ENCODE assay signal across 2 cellular contexts in the genomic region with DNA sequence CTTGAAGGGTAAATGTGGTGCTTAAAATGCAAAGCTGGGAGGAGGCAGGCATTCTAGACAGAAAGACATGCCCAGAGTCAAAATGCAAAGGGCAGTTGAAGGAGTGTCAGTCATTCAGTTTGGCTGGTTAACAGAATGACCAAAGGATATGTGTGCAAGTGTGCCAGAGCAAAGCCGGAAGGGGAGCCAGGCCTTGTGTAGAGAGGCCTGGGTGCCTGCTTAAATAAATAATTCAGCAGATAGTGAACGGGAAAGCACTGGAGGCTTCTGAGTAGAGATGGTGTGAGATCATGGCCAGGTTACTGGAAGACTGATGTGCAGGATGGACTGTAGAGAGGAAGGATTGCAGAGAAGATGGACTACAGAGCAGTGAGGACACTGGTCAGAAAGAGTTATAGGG.
TF ChIP-seq lines count a peak whose summit lies in the region.

No MANE protein-coding gene starts in this region.

TF ChIP-seq in GM23338, 12 proteins besides CTCF, POLR2A, EP300 and RAD21 (continued from another document):
- TF ChIP-seq, protein P1, sequence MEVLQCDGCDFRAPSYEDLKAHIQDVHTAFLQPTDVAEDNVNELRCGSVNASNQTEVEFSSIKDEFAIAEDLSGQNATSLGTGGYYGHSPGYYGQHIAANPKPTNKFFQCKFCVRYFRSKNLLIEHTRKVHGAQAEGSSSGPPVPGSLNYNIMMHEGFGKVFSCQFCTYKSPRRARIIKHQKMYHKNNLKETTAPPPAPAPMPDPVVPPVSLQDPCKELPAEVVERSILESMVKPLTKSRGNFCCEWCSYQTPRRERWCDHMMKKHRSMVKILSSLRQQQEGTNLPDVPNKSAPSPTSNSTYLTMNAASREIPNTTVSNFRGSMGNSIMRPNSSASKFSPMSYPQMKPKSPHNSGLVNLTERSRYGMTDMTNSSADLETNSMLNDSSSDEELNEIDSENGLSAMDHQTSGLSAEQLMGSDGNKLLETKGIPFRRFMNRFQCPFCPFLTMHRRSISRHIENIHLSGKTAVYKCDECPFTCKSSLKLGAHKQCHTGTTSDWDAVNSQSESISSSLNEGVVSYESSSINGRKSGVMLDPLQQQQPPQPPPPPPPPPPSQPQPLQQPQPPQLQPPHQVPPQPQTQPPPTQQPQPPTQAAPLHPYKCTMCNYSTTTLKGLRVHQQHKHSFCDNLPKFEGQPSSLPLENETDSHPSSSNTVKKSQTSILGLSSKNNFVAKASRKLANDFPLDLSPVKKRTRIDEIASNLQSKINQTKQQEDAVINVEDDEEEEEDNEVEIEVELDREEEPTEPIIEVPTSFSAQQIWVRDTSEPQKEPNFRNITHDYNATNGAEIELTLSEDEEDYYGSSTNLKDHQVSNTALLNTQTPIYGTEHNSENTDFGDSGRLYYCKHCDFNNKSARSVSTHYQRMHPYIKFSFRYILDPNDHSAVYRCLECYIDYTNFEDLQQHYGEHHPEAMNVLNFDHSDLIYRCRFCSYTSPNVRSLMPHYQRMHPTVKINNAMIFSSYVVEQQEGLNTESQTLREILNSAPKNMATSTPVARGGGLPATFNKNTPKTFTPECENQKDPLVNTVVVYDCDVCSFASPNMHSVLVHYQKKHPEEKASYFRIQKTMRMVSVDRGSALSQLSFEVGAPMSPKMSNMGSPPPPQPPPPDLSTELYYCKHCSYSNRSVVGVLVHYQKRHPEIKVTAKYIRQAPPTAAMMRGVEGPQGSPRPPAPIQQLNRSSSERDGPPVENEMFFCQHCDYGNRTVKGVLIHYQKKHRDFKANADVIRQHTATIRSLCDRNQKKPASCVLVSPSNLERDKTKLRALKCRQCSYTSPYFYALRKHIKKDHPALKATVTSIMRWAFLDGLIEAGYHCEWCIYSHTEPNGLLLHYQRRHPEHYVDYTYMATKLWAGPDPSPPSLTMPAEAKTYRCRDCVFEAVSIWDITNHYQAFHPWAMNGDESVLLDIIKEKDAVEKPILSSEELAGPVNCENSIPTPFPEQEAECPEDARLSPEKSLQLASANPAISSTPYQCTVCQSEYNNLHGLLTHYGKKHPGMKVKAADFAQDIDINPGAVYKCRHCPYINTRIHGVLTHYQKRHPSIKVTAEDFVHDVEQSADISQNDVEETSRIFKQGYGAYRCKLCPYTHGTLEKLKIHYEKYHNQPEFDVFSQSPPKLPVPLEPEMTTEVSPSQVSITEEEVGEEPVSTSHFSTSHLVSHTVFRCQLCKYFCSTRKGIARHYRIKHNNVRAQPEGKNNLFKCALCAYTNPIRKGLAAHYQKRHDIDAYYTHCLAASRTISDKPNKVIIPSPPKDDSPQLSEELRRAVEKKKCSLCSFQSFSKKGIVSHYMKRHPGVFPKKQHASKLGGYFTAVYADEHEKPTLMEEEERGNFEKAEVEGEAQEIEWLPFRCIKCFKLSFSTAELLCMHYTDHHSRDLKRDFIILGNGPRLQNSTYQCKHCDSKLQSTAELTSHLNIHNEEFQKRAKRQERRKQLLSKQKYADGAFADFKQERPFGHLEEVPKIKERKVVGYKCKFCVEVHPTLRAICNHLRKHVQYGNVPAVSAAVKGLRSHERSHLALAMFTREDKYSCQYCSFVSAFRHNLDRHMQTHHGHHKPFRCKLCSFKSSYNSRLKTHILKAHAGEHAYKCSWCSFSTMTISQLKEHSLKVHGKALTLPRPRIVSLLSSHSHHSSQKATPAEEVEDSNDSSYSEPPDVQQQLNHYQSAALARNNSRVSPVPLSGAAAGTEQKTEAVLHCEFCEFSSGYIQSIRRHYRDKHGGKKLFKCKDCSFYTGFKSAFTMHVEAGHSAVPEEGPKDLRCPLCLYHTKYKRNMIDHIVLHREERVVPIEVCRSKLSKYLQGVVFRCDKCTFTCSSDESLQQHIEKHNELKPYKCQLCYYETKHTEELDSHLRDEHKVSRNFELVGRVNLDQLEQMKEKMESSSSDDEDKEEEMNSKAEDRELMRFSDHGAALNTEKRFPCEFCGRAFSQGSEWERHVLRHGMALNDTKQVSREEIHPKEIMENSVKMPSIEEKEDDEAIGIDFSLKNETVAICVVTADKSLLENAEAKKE (CRISPR knock-in tag; IDR thresholded peaks at IDR 0.05): no peak
- TF ChIP-seq POLR2AphosphoS5 (IDR thresholded peaks at IDR 0.05; ENCODE audit: low read depth): no peak
- no peak for TF ChIP-seq EZH2 (IDR thresholded peaks at IDR 0.05; ENCODE audit: low read depth, unreplicated experiment)
- TF ChIP-seq ZNF114 (CRISPR knock-in tag; IDR thresholded peaks at IDR 0.05): no peak
- TF ChIP-seq STAT1 (IDR thresholded peaks at IDR 0.05; ENCODE audit: unreplicated experiment): no peak
- TF ChIP-seq, protein P2, sequence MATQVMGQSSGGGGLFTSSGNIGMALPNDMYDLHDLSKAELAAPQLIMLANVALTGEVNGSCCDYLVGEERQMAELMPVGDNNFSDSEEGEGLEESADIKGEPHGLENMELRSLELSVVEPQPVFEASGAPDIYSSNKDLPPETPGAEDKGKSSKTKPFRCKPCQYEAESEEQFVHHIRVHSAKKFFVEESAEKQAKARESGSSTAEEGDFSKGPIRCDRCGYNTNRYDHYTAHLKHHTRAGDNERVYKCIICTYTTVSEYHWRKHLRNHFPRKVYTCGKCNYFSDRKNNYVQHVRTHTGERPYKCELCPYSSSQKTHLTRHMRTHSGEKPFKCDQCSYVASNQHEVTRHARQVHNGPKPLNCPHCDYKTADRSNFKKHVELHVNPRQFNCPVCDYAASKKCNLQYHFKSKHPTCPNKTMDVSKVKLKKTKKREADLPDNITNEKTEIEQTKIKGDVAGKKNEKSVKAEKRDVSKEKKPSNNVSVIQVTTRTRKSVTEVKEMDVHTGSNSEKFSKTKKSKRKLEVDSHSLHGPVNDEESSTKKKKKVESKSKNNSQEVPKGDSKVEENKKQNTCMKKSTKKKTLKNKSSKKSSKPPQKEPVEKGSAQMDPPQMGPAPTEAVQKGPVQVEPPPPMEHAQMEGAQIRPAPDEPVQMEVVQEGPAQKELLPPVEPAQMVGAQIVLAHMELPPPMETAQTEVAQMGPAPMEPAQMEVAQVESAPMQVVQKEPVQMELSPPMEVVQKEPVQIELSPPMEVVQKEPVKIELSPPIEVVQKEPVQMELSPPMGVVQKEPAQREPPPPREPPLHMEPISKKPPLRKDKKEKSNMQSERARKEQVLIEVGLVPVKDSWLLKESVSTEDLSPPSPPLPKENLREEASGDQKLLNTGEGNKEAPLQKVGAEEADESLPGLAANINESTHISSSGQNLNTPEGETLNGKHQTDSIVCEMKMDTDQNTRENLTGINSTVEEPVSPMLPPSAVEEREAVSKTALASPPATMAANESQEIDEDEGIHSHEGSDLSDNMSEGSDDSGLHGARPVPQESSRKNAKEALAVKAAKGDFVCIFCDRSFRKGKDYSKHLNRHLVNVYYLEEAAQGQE (IDR thresholded peaks at IDR 0.05; ENCODE audit: unreplicated experiment): no peak
- TF ChIP-seq CREB1 (CRISPR knock-in tag; IDR thresholded peaks at IDR 0.05; ENCODE audit: low read depth): no peak
- no peak for TF ChIP-seq ETS1 (IDR thresholded peaks at IDR 0.05)
- TF ChIP-seq NANOG (IDR thresholded peaks at IDR 0.05; ENCODE audit: borderline replicate concordance): no peak
- no peak for TF ChIP-seq EZH2phosphoT487 (IDR thresholded peaks at IDR 0.05; ENCODE audit: unreplicated experiment)

TF ChIP-seq in IMR-90, 13 proteins besides CTCF, POLR2A, EP300 and RAD21 (continued from another document):
- TF ChIP-seq RCOR1 (IDR thresholded peaks at IDR 0.05; ENCODE audit: insufficient replicate concordance, low read length): no peak
- TF ChIP-seq MXI1 (IDR thresholded peaks at IDR 0.05; ENCODE audit: borderline replicate concordance, low read depth, low read length): no peak
- no peak for TF ChIP-seq SMC3 (IDR thresholded peaks at IDR 0.05; ENCODE audit: low read depth, low read length)
- TF ChIP-seq, protein P3, sequence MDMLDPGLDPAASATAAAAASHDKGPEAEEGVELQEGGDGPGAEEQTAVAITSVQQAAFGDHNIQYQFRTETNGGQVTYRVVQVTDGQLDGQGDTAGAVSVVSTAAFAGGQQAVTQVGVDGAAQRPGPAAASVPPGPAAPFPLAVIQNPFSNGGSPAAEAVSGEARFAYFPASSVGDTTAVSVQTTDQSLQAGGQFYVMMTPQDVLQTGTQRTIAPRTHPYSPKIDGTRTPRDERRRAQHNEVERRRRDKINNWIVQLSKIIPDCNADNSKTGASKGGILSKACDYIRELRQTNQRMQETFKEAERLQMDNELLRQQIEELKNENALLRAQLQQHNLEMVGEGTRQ (IDR thresholded peaks at IDR 0.05; ENCODE audit: low read depth, low read length): no peak
- TF ChIP-seq BHLHE40 (IDR thresholded peaks at IDR 0.05; ENCODE audit: low read depth, low read length): no peak
